In the genomic region with DNA sequence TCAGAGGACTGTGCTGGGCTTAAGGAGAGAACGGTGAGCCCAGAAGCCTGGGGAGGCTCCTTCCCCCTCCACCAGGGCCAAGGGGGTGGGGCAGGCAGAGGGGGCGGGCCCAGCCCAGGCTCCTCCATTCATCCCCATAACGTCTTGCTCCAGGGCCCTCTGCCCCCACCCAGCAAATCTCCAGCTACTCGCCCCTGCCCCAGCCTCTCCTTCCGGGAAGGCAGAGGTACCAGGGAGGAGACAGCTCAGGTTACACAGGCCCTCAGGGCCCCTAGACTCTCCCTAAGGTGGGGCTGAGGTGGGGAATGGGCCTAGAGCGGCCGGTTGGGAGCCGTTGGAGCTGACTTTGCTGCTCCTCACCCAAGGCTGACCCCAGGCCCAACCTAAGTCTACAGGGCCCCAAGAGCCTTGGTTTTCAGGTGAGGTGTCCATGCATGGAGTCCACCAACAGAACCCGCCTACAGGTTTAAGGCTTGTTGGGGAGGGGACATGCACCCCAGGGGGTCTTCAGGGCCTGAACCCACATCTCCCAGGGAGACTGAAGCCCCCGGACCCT, we compare ENCODE assay signal across 8 cellular contexts. TPM values are rescaled to one million over a fixed set of nuclear protein-coding genes. Genes with fewer than 3 reads are reported as not detected.
DNase-seq lines count a peak whose midpoint lies in the region; ATAC-seq lines count a peak whose summit lies in the region.

No MANE protein-coding gene starts in this region.

- H3K36me3 Mint-ChIP-seq in CD8-positive, alpha-beta memory T cell, result no peaks in the 10 kb centered on the region
- H3K36me3 Mint-ChIP-seq in activated CD4-positive, alpha-beta memory T cell treated with anti-CD3 and anti-CD28 coated beads, Interleukin-2, amount 10 ng/mL, durations not matched to agents 7 days and 5 days (ENCODE audit: low read depth), result no peaks in the 10 kb centered on the region

- POLR2A ChIA-PET in CD8-positive, alpha-beta memory T cell (lab: Charles Lee), result no interaction called here
- POLR2A ChIA-PET in activated CD4-positive, alpha-beta memory T cell treated with anti-CD3 and anti-CD28 coated beads, Interleukin-2, amount 10 ng/mL, durations not matched to agents 7 days and 5 days (lab: Charles Lee), result interaction anchor here (0.9 kb wide), 1 partner anchor 117 kb away, joined by 3 read pairs; no protein-coding TSS in a partner anchor

- H3K36me3 ChIP-seq in CD8-positive, alpha-beta memory T cell (ENCODE audit: insufficient read depth, low read length), result no peaks in the 10 kb centered on the region

- CTCF ChIA-PET in CD8-positive, alpha-beta memory T cell (lab: Charles Lee), result interaction anchor here (1.5 kb wide), 1 partner anchor 16 kb away, joined by 3 read pairs; no protein-coding TSS in a partner anchor
- CTCF ChIA-PET in activated CD4-positive, alpha-beta memory T cell treated with anti-CD3 and anti-CD28 coated beads, Interleukin-2, amount 10 ng/mL, durations not matched to agents 7 days and 5 days (lab: Charles Lee), result interaction anchor here (1.4 to 1.9 kb wide), 2 partner anchors 17 to 63 kb away, joined by 6 to 7 read pairs; a partner anchor contains a TSS

- H3K4me1 Mint-ChIP-seq in CD8-positive, alpha-beta memory T cell, result peaks cover 0 to 8% (median 2%) of the 10 kb centered on the region in 3 donors
- peaks cover 4% of the 10 kb centered on the region for H3K4me1 Mint-ChIP-seq in activated CD4-positive, alpha-beta memory T cell treated with anti-CD3 and anti-CD28 coated beads, Interleukin-2, amount 10 ng/mL, durations not matched to agents 7 days and 5 days

- H3K27me3 Mint-ChIP-seq in CD8-positive, alpha-beta memory T cell, result peaks cover 19 to 32% of the 10 kb centered on the region in 2 donors
- peaks cover 22% of the 10 kb centered on the region for H3K27me3 Mint-ChIP-seq in activated CD4-positive, alpha-beta memory T cell treated with anti-CD3 and anti-CD28 coated beads, Interleukin-2, amount 10 ng/mL, durations not matched to agents 7 days and 5 days

- H3K4me3 ChIP-seq in CD8-positive, alpha-beta memory T cell (ENCODE audit: low read length), result no peak overlapping the region

- peaks cover 18% of the 10 kb centered on the region for H3K4me1 ChIP-seq in CD8-positive, alpha-beta memory T cell (ENCODE audit: insufficient read depth, low read length)

- peak overlapping the region in 5 of 7 donors; percentile 12 to 73 (median 15) for H3K4me3 Mint-ChIP-seq in CD8-positive, alpha-beta memory T cell
- no peak overlapping the region for H3K4me3 Mint-ChIP-seq in activated CD4-positive, alpha-beta memory T cell treated with anti-CD3 and anti-CD28 coated beads, Interleukin-2, amount 10 ng/mL, durations not matched to agents 7 days and 5 days

- H3K27ac ChIP-seq in CD8-positive, alpha-beta memory T cell (ENCODE audit: low read depth, low read length), result peak overlapping the region; percentile 61

- no peaks in the 10 kb centered on the region for H3K9me3 Mint-ChIP-seq in CD8-positive, alpha-beta memory T cell
- H3K9me3 Mint-ChIP-seq in activated CD4-positive, alpha-beta memory T cell treated with anti-CD3 and anti-CD28 coated beads, Interleukin-2, amount 10 ng/mL, durations not matched to agents 7 days and 5 days, result no peaks in the 10 kb centered on the region

- no peaks in the 10 kb centered on the region for H3K9me3 ChIP-seq in CD8-positive, alpha-beta memory T cell (ENCODE audit: low read length)

- H3K27me3 ChIP-seq in CD8-positive, alpha-beta memory T cell (ENCODE audit: insufficient read depth, low read length, poor library complexity, severe bottlenecking), result peaks cover 22% of the 10 kb centered on the region

- H3K27ac Mint-ChIP-seq in CD8-positive, alpha-beta memory T cell, result peak overlapping the region in 1 of 8 donors; percentile 29
- H3K27ac Mint-ChIP-seq in activated CD4-positive, alpha-beta memory T cell treated with anti-CD3 and anti-CD28 coated beads, Interleukin-2, amount 10 ng/mL, durations not matched to agents 7 days and 5 days, result no peak overlapping the region

- no peak for DNase-seq in CD8-positive, alpha-beta memory T cell
- peak; percentile 31 for DNase-seq in NCI-H510A (lab: John Stamatoyannopoulos, UW)
- peak; percentile 72 for DNase-seq in ecto neural progenitor cell (ENCODE audit: low spot score)
- DNase-seq in myocyte (ENCODE audit: low read depth), result peak; percentile 50
- no peak for DNase-seq in activated CD4-positive, alpha-beta memory T cell treated with anti-CD3 and anti-CD28 coated beads, Interleukin-2, amount 10 ng/mL, durations not matched to agents 7 days and 5 days
- DNase-seq in mucosa of gallbladder (ENCODE audit: low spot score), result no peak
- DNase-seq in superior temporal gyrus (ENCODE audit: extremely low spot score), result no peak

- no peak for ATAC-seq in HG03520 (IDR thresholded peaks at IDR 0.05; ENCODE audit: unreplicated experiment)

RNA-seq across cellular contexts. Expression of a gene that starts 1.2 kb away (rescaled TPM):
- under 1 TPM; 0.13 to 0.78 TPM for total RNA-seq in CD8-positive, alpha-beta memory T cell
- not detected for polyA plus RNA-seq in CD8-positive, alpha-beta memory T cell
- total RNA-seq in myocyte, result 90.5 and 173 TPM in 2 replicates
- polyA plus RNA-seq in myocyte (2012), result 82.7 TPM
- under 1 TPM; 0.33 to 0.63 TPM for total RNA-seq in activated CD4-positive, alpha-beta memory T cell treated with anti-CD3 and anti-CD28 coated beads, Interleukin-2, amount 10 ng/mL, durations not matched to agents 7 days and 5 days
- 298 TPM for total RNA-seq in mucosa of gallbladder

RNA-seq across cellular contexts. Expression of a gene that starts 21.0 kb away (rescaled TPM):
- total RNA-seq in CD8-positive, alpha-beta memory T cell, result 1,000 to 10,000 TPM; 2,034 to 2,072 TPM
- polyA plus RNA-seq in CD8-positive, alpha-beta memory T cell, result 2,161 TPM
- total RNA-seq in myocyte (610 and 2,016 TPM in 2 replicates), mucosa of gallbladder (968 TPM)
- 2,121 TPM for polyA plus RNA-seq in myocyte (2012)
- total RNA-seq in activated CD4-positive, alpha-beta memory T cell treated with anti-CD3 and anti-CD28 coated beads, Interleukin-2, amount 10 ng/mL, durations not matched to agents 7 days and 5 days, result 1,000 to 10,000 TPM; 1,751 to 1,764 TPM

RNA-seq across cellular contexts. Expression of a gene that starts 41.2 kb away (rescaled TPM):
- total RNA-seq in CD8-positive, alpha-beta memory T cell, result 1 to 10 TPM; 8.6 to 9.2 TPM
- 3.2 TPM for polyA plus RNA-seq in CD8-positive, alpha-beta memory T cell
- total RNA-seq in myocyte (3.8 and 4.4 TPM in 2 replicates), mucosa of gallbladder (5.2 TPM)
- polyA plus RNA-seq in myocyte (2012), result 4.1 TPM
- total RNA-seq in activated CD4-positive, alpha-beta memory T cell treated with anti-CD3 and anti-CD28 coated beads, Interleukin-2, amount 10 ng/mL, durations not matched to agents 7 days and 5 days, result 10 to 100 TPM; 13.2 to 13.7 TPM

Comparison
In these comparisons a context has a peak if more than half of its experiments do, and no peak if none do; other contexts are left out.
1. DNase-seq: peak in NCI-H510A (single experiment), ecto neural progenitor cell (single experiment) and myocyte (single experiment); none in CD8-positive, alpha-beta memory T cell (0 of 5), activated CD4-positive, alpha-beta memory T cell treated with anti-CD3 and anti-CD28 coated beads, Interleukin-2, amount 10 ng/mL, durations not matched to agents 7 days and 5 days (single experiment), mucosa of gallbladder (single experiment) and superior temporal gyrus (single experiment).
2. RNA of a gene that starts 1.2 kb away (total RNA-seq): 298 TPM in mucosa of gallbladder (single experiment) and 90.5 to 173 TPM in myocyte; 0.13 to 0.78 TPM in CD8-positive, alpha-beta memory T cell and 0.33 to 0.63 TPM in activated CD4-positive, alpha-beta memory T cell treated with anti-CD3 and anti-CD28 coated beads, Interleukin-2, amount 10 ng/mL, durations not matched to agents 7 days and 5 days; every median in the first group is over 10 times any median in the second.